ENCODE assay signal across 9 cellular contexts in the genomic region with DNA sequence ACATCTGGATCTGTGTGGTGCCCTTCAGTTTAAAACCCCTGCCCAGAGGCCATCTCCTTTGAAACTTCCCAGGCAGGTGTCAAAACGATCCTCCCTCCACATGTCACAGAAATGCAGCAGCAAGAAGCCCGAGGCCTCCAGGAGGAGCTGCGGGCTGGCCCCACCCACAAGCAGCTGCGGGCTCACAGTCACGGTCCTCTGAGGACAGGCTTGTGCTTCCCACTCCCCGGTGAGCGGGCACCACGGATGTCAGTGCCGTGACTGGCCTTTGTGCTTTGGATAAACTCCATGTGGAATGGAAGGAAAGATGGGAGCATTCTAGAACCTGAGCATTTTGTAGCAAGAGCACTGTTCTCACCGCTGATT.
DNase-seq lines count a peak whose midpoint lies in the region; ATAC-seq and TF ChIP-seq lines count a peak whose summit lies in the region.
"Had no signal": no experiment of that assay in that cellular context is flagged by ENCODE, and none has a peak within 500 bp of the region (broad histone marks: within the 10 kb centered on the region; RNA-seq: fewer than 3 reads in every experiment).

No MANE protein-coding gene starts in this region.

- H3K9ac ChIP-seq in neural progenitor cell = no peak overlapping the region

- no peaks in the 10 kb centered on the region for H3K36me3 ChIP-seq in neural progenitor cell
- H3K36me3 ChIP-seq: thoracic aorta had no signal

- H3K27ac ChIP-seq in neural progenitor cell = no peak overlapping the region
- H3K27ac ChIP-seq: thoracic aorta had no signal

- TF ChIP-seq CTCF in choroid plexus epithelial cell (conservative IDR thresholded peaks at IDR 0.05; ENCODE audit: low read depth, low read length) = peak; percentile 24
- no peak for TF ChIP-seq CTCF in neural progenitor cell (IDR thresholded peaks at IDR 0.05)

- DNase-seq in DMS153 treated with DMSO at 0.1 percent for 48 hours (lab: John Stamatoyannopoulos, UW; ENCODE audit: unreplicated experiment) = peak; percentile 38
- peak; percentile 34 for DNase-seq in NCI-H1694 (lab: John Stamatoyannopoulos, UW)
- DNase-seq in choroid plexus epithelial cell (ENCODE audit: low read depth) = peak; percentile 56
- no peak for DNase-seq in neural progenitor cell (ENCODE audit: low spot score)
- no peak for DNase-seq in NCI-H1048 (lab: John Stamatoyannopoulos, UW)

- H4K20me1 ChIP-seq in neural progenitor cell (ENCODE audit: low read depth) = no peaks in the 10 kb centered on the region

- peak overlapping the region; percentile 18 for H3K4me3 Mint-ChIP-seq in neural progenitor cell

- H3F3A ChIP-seq in neural progenitor cell (ENCODE audit: low read depth) = no peaks in the 10 kb centered on the region

- no peaks in the 10 kb centered on the region for H3K9me3 Mint-ChIP-seq in neural progenitor cell

- no peak overlapping the region for H2AFZ ChIP-seq in neural progenitor cell (replicated peaks)

- H3K27me3 Mint-ChIP-seq in neural progenitor cell (ENCODE audit: insufficient read depth, low read depth) = peaks cover 3% of the 10 kb centered on the region

- peak overlapping the region; percentile 64 for H3K27ac Mint-ChIP-seq in neural progenitor cell

- no peak overlapping the region for H3K4me2 ChIP-seq in neural progenitor cell

- ATAC-seq in HG03108 (IDR thresholded peaks at IDR 0.05; ENCODE audit: unreplicated experiment) (no peak), HG03565 (IDR thresholded peaks at IDR 0.05; ENCODE audit: unreplicated experiment) (no peak), HG02678 (IDR thresholded peaks at IDR 0.05; ENCODE audit: unreplicated experiment) (no peak)

- peaks cover 9% of the 10 kb centered on the region for H3K4me1 ChIP-seq in neural progenitor cell

- H3K4me3 ChIP-seq in choroid plexus epithelial cell (ENCODE audit: low read depth, low read length) (peak overlapping the region; percentile 25), neural progenitor cell (no peak overlapping the region)

- peaks cover 53% of the 10 kb centered on the region for H3K4me1 Mint-ChIP-seq in neural progenitor cell

- peaks cover 6% of the 10 kb centered on the region for H3K27me3 ChIP-seq in neural progenitor cell

- H3K79me2 ChIP-seq in neural progenitor cell (ENCODE audit: low read depth) = no peaks in the 10 kb centered on the region

- no peaks in the 10 kb centered on the region for H3K9me3 ChIP-seq in neural progenitor cell (ENCODE audit: low read depth)
- H3K9me3 ChIP-seq: thoracic aorta had no signal

- no peaks in the 10 kb centered on the region for H3K36me3 Mint-ChIP-seq in neural progenitor cell

Comparison
In these comparisons a context has a peak if more than half of its experiments do, and no peak if none do; other contexts are left out.
1. DNase-seq: peak in DMS153 treated with DMSO at 0.1 percent for 48 hours (single experiment), NCI-H1694 (single experiment) and choroid plexus epithelial cell (single experiment); none in neural progenitor cell (single experiment) and NCI-H1048 (single experiment).